8 cellular contexts compared by ENCODE assay signal in genomic region chr15:79922512-79923067, GRCh38. TPM values are rescaled to one million over a fixed set of nuclear protein-coding genes. Genes with fewer than 3 reads are reported as not detected.
DNase-seq lines count a peak whose midpoint lies in the region; ATAC-seq and TF ChIP-seq lines count a peak whose summit lies in the region.

No MANE protein-coding gene starts in this region.

- H3K9me3 ChIP-seq in cardiac muscle cell (ENCODE audit: low read depth) (no peaks in the 10 kb centered on the region), right lobe of liver (peaks cover 0 to 3% (median 0%) of the 10 kb centered on the region in 4 donors), upper lobe of right lung (peaks cover 36% of the 10 kb centered on the region)

- TF ChIP-seq POLR2A in right lobe of liver (IDR thresholded peaks at IDR 0.05) = no peak

- H3K27ac ChIP-seq in cardiac muscle cell (peak overlapping the region; percentile 89), adipose tissue (ENCODE audit: low read depth, low read length) (peak overlapping the region; percentile 66), right lobe of liver (peak overlapping the region; percentile 91 to 96 (median 96)), upper lobe of right lung (peak overlapping the region; percentile 97)

- DNase-seq in cardiac muscle cell (ENCODE audit: low read depth in 1 of 2, low spot score in 1 of 2) = no peak
- DNase-seq in Right ventricle myocardium superior = no peak
- no peak for DNase-seq in right lobe of liver
- DNase-seq in upper lobe of right lung = no peak
- DNase-seq in retina = no peak
- DNase-seq in midbrain (lab: John Stamatoyannopoulos, UW) = no peak
- no peak for DNase-seq in stimulated activated CD4-positive, alpha-beta T cell treated with anti-CD3 and anti-CD28 coated beads, Interleukin-4, amount 100 ng/mL, for 1 hour

- no peaks in the 10 kb centered on the region for H3K27me3 ChIP-seq in cardiac muscle cell
- no peaks in the 10 kb centered on the region for H3K27me3 ChIP-seq in right lobe of liver
- no peaks in the 10 kb centered on the region for H3K27me3 ChIP-seq in upper lobe of right lung

- H3K36me3 ChIP-seq in cardiac muscle cell (no peaks in the 10 kb centered on the region), right lobe of liver (peaks cover 0 to 11% (median 0%) of the 10 kb centered on the region in 4 donors), upper lobe of right lung (no peaks in the 10 kb centered on the region)

- TF ChIP-seq CTCF in cardiac muscle cell (IDR thresholded peaks at IDR 0.05; ENCODE audit: low read depth, low read length) = no peak
- TF ChIP-seq CTCF in right lobe of liver (IDR thresholded peaks at IDR 0.05) = no peak
- no peak for TF ChIP-seq CTCF in upper lobe of right lung (IDR thresholded peaks at IDR 0.05)

- peaks cover 4% of the 10 kb centered on the region for H3K4me1 ChIP-seq in cardiac muscle cell (ENCODE audit: low read depth)
- peaks cover 0 to 5% (median 0%) of the 10 kb centered on the region in 4 donors for H3K4me1 ChIP-seq in right lobe of liver
- peaks cover 9% of the 10 kb centered on the region for H3K4me1 ChIP-seq in upper lobe of right lung

- H3K4me3 ChIP-seq in cardiac muscle cell (peak overlapping the region; percentile 89), right lobe of liver (peak overlapping the region; percentile 80 to 86 (median 83)), upper lobe of right lung (peak overlapping the region; percentile 85)

- 10 to 33% (median 29%) methylated on average over 17 of the region's 17 CpGs for WGBS in adipose tissue, 3 donors
- WGBS in right lobe of liver (ENCODE audit: insufficient coverage, low coverage, low lambda C conversion rate, missing lambda C conversion rate) = 12% methylated on average over 16 of the region's 17 CpGs

- intact Hi-C loops in Right ventricle myocardium superior (cut with DNase I) = no loop called here
- intact Hi-C loops in right lobe of liver (cut with DNase I) = no loop called here
- intact Hi-C loops in upper lobe of right lung (cut with DNase I) = no loop called here

- no peak for ATAC-seq in Right ventricle myocardium superior (ENCODE audit: poor library complexity)
- ATAC-seq in right lobe of liver = peak in 2 of 4 donors; percentile 0 to 2
- no peak for ATAC-seq in upper lobe of right lung

RNA-seq across cellular contexts. Expression of gene MTHFS, which starts 25.8 kb away (rescaled TPM):
- total RNA-seq in cardiac muscle cell (37.8 and 44.2 TPM in 2 replicates), Right ventricle myocardium superior (20.5 TPM), right lobe of liver (100 to 1,000 TPM in 5 of 6 experiments, 10 to 100 TPM in 1; 82.7 to 186 (median 158) TPM), upper lobe of right lung (40.4 TPM)
- polyA plus RNA-seq in cardiac muscle cell (38.3 and 48.6 TPM in 2 replicates), adipose tissue (10 to 100 TPM; 60.4 to 94.7 (median 86.8) TPM)

RNA-seq across cellular contexts. Expression of gene BCL2A1, which starts 48.4 kb away (rescaled TPM):
- not detected in 2 replicates for total RNA-seq in cardiac muscle cell
- 0.18 TPM in 1 of 2 replicates, not detected in the other for polyA plus RNA-seq in cardiac muscle cell
- 0.43 TPM for total RNA-seq in Right ventricle myocardium superior
- 10 to 100 TPM in 2 of 3 donors, 1 to 10 TPM in 1; 1.2 to 36.0 (median 25.7) TPM for polyA plus RNA-seq in adipose tissue
- 1 to 10 TPM in 4 of 6 experiments, under 1 TPM in 2; 0.26 to 6.9 (median 1.8) TPM for total RNA-seq in right lobe of liver
- total RNA-seq in upper lobe of right lung = 91.1 TPM

Comparison
In these comparisons a context has a peak if more than half of its experiments do, and no peak if none do; other contexts are left out.
1. RNA of gene BCL2A1, which starts 48.4 kb away (total RNA-seq): 91.1 TPM in upper lobe of right lung (single experiment); 0.26 to 6.9 TPM in right lobe of liver, 0.43 TPM in Right ventricle myocardium superior (single experiment) and not detected in cardiac muscle cell; every median in the first group is over 10 times any median in the second.
2. Peak in every context shown above with its lines, with median percentiles within 50 percentile points of each other: H3K27ac ChIP-seq and H3K4me3 ChIP-seq.